1 cellular context compared by ENCODE assay signal in genomic region chr19:35027009-35027408, GRCh38.
TF ChIP-seq lines count a peak whose summit lies in the region.

No MANE protein-coding gene starts in this region.

TF ChIP-seq in HepG2, 621 proteins besides CTCF, POLR2A, EP300 and RAD21:
- TF ChIP-seq ZNF121 (CRISPR knock-in tag; IDR thresholded peaks at IDR 0.05) (peak; percentile 70), ZNF563 (CRISPR knock-in tag; IDR thresholded peaks at IDR 0.05) (no peak), CHD2 (IDR thresholded peaks at IDR 0.05; ENCODE audit: low read depth, low read length) (no peak)
TF ChIP-seq in HepG2: peak in this region for 1.
